In genomic region chr17:42062673-42063072, GRCh38 we compare ENCODE assay signal across 24 cellular contexts. TPM values are rescaled to one million over a fixed set of nuclear protein-coding genes. Genes with fewer than 3 reads are reported as not detected.
"Had no signal": no experiment of that assay in that cellular context is flagged by ENCODE, and none has a peak within 500 bp of the region (broad histone marks: within the 10 kb centered on the region; RNA-seq: fewer than 3 reads in every experiment).

No MANE protein-coding gene starts in this region.

- H3K4me3 Mint-ChIP-seq: effector memory CD8-positive, alpha-beta T cell; nephron; stimulated activated naive CD8-positive, alpha-beta T cell treated with anti-CD3 and anti-CD28 coated beads, Interleukin-15, Interleukin-2, amounts not matched to agents 100 ng/mL and 50 ng/mL, for 24 hours had no signal

- H3K4me1 ChIP-seq: sigmoid colon had no signal

- H3K4me3 ChIP-seq: esophagus muscularis mucosa, gastrocnemius medialis, heart right ventricle, right atrium auricular region, sigmoid colon, testis, transverse colon had no signal

- H3K27ac Mint-ChIP-seq: effector memory CD8-positive, alpha-beta T cell had no signal

- ATAC-seq: effector memory CD8-positive, alpha-beta T cell; heart right ventricle had no signal

- H3K27me3 ChIP-seq: gastrocnemius medialis, right atrium auricular region, testis, transverse colon had no signal

- FAIRE-seq: islet of Langerhans, small intestine had no signal

- H3K9me3 ChIP-seq: esophagus muscularis mucosa, gastrocnemius medialis, heart right ventricle, neutrophil, right atrium auricular region, sigmoid colon, testis, transverse colon had no signal

- H3K36me3 ChIP-seq: esophagus muscularis mucosa, gastrocnemius medialis, heart right ventricle, neutrophil, right atrium auricular region, sigmoid colon, transverse colon had no signal

- H3K27me3 Mint-ChIP-seq: stimulated activated naive CD8-positive, alpha-beta T cell treated with anti-CD3 and anti-CD28 coated beads, Interleukin-15, Interleukin-2, amounts not matched to agents 100 ng/mL and 50 ng/mL, for 24 hours had no signal

- H3K36me3 Mint-ChIP-seq: naive B cell had no signal

- H3K27ac ChIP-seq: epithelial cell of prostate, esophagus muscularis mucosa, neutrophil, sigmoid colon, testis, transverse colon had no signal

- DNase-seq: cortex of kidney; effector memory CD8-positive, alpha-beta T cell; heart right ventricle; hypothalamus; kidney glomerular epithelial cell; mesendoderm; naive B cell; posterior cingulate gyrus; sigmoid colon; small intestine; stimulated activated CD4-positive, alpha-beta T cell treated with anti-CD3 and anti-CD28 coated beads, Interleukin-12 subunit alpha, Interleukin-12 subunit beta, amount 100 ng/mL, for 4 hours; testis; transverse colon had no signal

- H3K9me3 Mint-ChIP-seq: effector memory CD8-positive, alpha-beta T cell; naive B cell; nephron; stimulated activated naive CD8-positive, alpha-beta T cell treated with anti-CD3 and anti-CD28 coated beads, Interleukin-15, Interleukin-2, amounts not matched to agents 100 ng/mL and 50 ng/mL, for 24 hours had no signal

RNA-seq across cellular contexts. Expression of gene ZNF385C, which starts 35.6 kb away (rescaled TPM):
- total RNA-seq: fibroblast of villous mesenchyme, lung microvascular endothelial cell, pulmonary artery endothelial cell, right atrium auricular region had no signal
